ENCODE assay signal across 9 cellular contexts in genomic region chr5:52802272-52803011, GRCh38. TPM values are rescaled to one million over a fixed set of nuclear protein-coding genes. Genes with fewer than 3 reads are reported as not detected.
DNase-seq lines count a peak whose midpoint lies in the region; ATAC-seq, FAIRE-seq and TF ChIP-seq lines count a peak whose summit lies in the region.
"Had no signal": no experiment of that assay in that cellular context is flagged by ENCODE, and none has a peak within 500 bp of the region (broad histone marks: within the 10 kb centered on the region; RNA-seq: fewer than 3 reads in every experiment).

No MANE protein-coding gene starts in this region.

- DNase-seq in Caco-2 (no peak), MG63 (no peak), RKO (ENCODE audit: low spot score) (no peak), SW480 (ENCODE audit: low spot score) (no peak), GM12891 (ENCODE audit: insufficient read length, low spot score) (no peak)
- DNase-seq: activated effector memory CD4-positive, alpha-beta T cell treated with anti-CD3 and anti-CD28 coated beads, Interleukin-2, amount 50 U/mL, for 16 hours had no signal

- H3K27ac Mint-ChIP-seq in Caco-2 (ENCODE audit: unreplicated experiment), result no peak overlapping the region

- FAIRE-seq in GM12891 (lab: Jason Lieb, UNC), result no peak

- no peak overlapping the region for H3K27ac ChIP-seq in duodenal mucosa (ENCODE audit: low read depth, low read length)
- H3K27ac ChIP-seq in neutrophil, result peak overlapping the region; percentile 91

- no peaks in the 10 kb centered on the region for H3K9me3 ChIP-seq in Caco-2
- no peaks in the 10 kb centered on the region for H3K9me3 ChIP-seq in MG63
- no peaks in the 10 kb centered on the region for H3K9me3 ChIP-seq in duodenal mucosa (ENCODE audit: control insufficient read depth in 1 of 2, low read length in 2 of 2)
- H3K9me3 ChIP-seq in neutrophil, result no peaks in the 10 kb centered on the region

- peaks cover 25% of the 10 kb centered on the region for H3K4me1 ChIP-seq in Caco-2
- H3K4me1 ChIP-seq in duodenal mucosa (ENCODE audit: control insufficient read depth in 1 of 2, insufficient read depth in 2 of 2, low read length in 2 of 2), result peaks cover 55 to 59% of the 10 kb centered on the region in 2 donors
- H3K4me1 ChIP-seq in neutrophil (ENCODE audit: control insufficient read depth in 1 of 2, insufficient read depth in 1 of 2, low read depth in 1 of 2, low read length in 1 of 2), result peaks cover 85 to 86% of the 10 kb centered on the region in 2 experiments

- H3K9me3 Mint-ChIP-seq in Caco-2 (ENCODE audit: unreplicated experiment), result no peaks in the 10 kb centered on the region

- H3K36me3 Mint-ChIP-seq in Caco-2 (ENCODE audit: insufficient read depth, unreplicated experiment), result peaks cover 39% of the 10 kb centered on the region

- no peaks in the 10 kb centered on the region for H3K36me3 ChIP-seq in Caco-2 (ENCODE audit: control insufficient read depth, insufficient read depth, low read length)
- peaks cover 47% of the 10 kb centered on the region for H3K36me3 ChIP-seq in MG63
- no peaks in the 10 kb centered on the region for H3K36me3 ChIP-seq in duodenal mucosa (ENCODE audit: control insufficient read depth in 1 of 2, insufficient read depth in 2 of 2, low read length in 2 of 2)
- H3K36me3 ChIP-seq in neutrophil, result no peaks in the 10 kb centered on the region

- TF ChIP-seq CTCF in Caco-2 (IDR thresholded peaks at IDR 0.05; ENCODE audit: insufficient read depth in 1 of 2, low read depth in 1 of 2, low read length in 1 of 2, severe bottlenecking in 1 of 2, unreplicated experiment in 1 of 2), result no peak
- no peak for TF ChIP-seq CTCF in neutrophil (IDR thresholded peaks at IDR 0.05)

- H3K4me3 ChIP-seq in Caco-2 (ENCODE audit: low read depth, low read length) (no peak overlapping the region), MG63 (peak overlapping the region; percentile 82), duodenal mucosa (ENCODE audit: low read depth in 1 of 2, low read length in 2 of 2) (peak overlapping the region; percentile 95 to 96), neutrophil (ENCODE audit: low read depth in 1 of 2, low read length in 1 of 2) (peak overlapping the region in 1 of 2 experiments; percentile 80)

- no TSS peak for BruUV-seq in Caco-2 (replicated peaks; lab: Mats Ljungman, UMichigan)

- H3K4me1 Mint-ChIP-seq in Caco-2 (ENCODE audit: low read depth, unreplicated experiment), result peaks cover 29% of the 10 kb centered on the region

- CTCF ChIA-PET in Caco-2 (lab: Charles Lee), result no interaction called here

- TF ChIP-seq POLR2A in GM12891 (IDR thresholded peaks at IDR 0.05; ENCODE audit: low read depth, low read length), result no peak

- peak overlapping the region in 1 of 2 donors; percentile 88 for H3K9ac ChIP-seq in duodenal mucosa (ENCODE audit: low read depth in 1 of 2, low read length in 2 of 2)

- H3K27me3 ChIP-seq in Caco-2 (replicated peaks; ENCODE audit: control insufficient read depth, insufficient read depth, low read length), result no peaks in the 10 kb centered on the region
- no peaks in the 10 kb centered on the region for H3K27me3 ChIP-seq in MG63
- H3K27me3 ChIP-seq in duodenal mucosa (ENCODE audit: control insufficient read depth in 1 of 2, insufficient read depth in 2 of 2, low read length in 2 of 2), result no peaks in the 10 kb centered on the region
- no peaks in the 10 kb centered on the region for H3K27me3 ChIP-seq in neutrophil

- no peak for ATAC-seq in GM21529 (IDR thresholded peaks at IDR 0.05; ENCODE audit: unreplicated experiment)

- intact Hi-C loops in Caco-2 (cut with micrococcal nuclease; ENCODE audit: unreplicated experiment), result no loop called here

- POLR2A ChIA-PET in Caco-2 (lab: Charles Lee), result no interaction called here

- H3K27me3 Mint-ChIP-seq in Caco-2 (ENCODE audit: insufficient read depth, unreplicated experiment), result no peaks in the 10 kb centered on the region

- H3K4me3 Mint-ChIP-seq in Caco-2 (ENCODE audit: unreplicated experiment), result peak overlapping the region; percentile 92

TF ChIP-seq in GM12891, 5 proteins besides CTCF, POLR2A, EP300 and RAD21:
- no peak for TF ChIP-seq POLR2AphosphoS5 (IDR thresholded peaks at IDR 0.05; ENCODE audit: low read depth, low read length)
- no peak for TF ChIP-seq SPI1 (IDR thresholded peaks at IDR 0.05; ENCODE audit: low read depth, low read length)
- TF ChIP-seq PAX5 (IDR thresholded peaks at IDR 0.05; ENCODE audit: insufficient read depth, low read length, severe bottlenecking), result no peak
- TF ChIP-seq POU2F2 (IDR thresholded peaks at IDR 0.05; ENCODE audit: low read depth, low read length), result no peak
- no peak for TF ChIP-seq TAF1 (IDR thresholded peaks at IDR 0.05; ENCODE audit: low read depth, low read length)

RNA-seq across cellular contexts. Expression of gene ITGA1, which starts 14.7 kb away (rescaled TPM):
- 26.4 and 27.4 TPM in 2 replicates for total RNA-seq in Caco-2 (2022)
- 0.69 and 1.4 TPM in 2 replicates for total RNA-seq in MG63 (2014; rRNA removed; shearing (Covaris generic); ENCODE audit: low replicate concordance)
- polyA plus RNA-seq in GM12891 (2012; ENCODE audit: low read depth, missing spikeins), result 2.1 TPM

RNA-seq across cellular contexts. Expression of gene PELO, which starts 14.7 kb away (rescaled TPM):
- 25.9 and 26.7 TPM in 2 replicates for total RNA-seq in Caco-2 (2022)
- total RNA-seq in MG63 (2014; rRNA removed; shearing (Covaris generic); ENCODE audit: low replicate concordance), result 15.8 and 23.9 TPM in 2 replicates
- 6.0 TPM for polyA plus RNA-seq in GM12891 (2012; ENCODE audit: low read depth, missing spikeins)

Comparison
In these comparisons a context has a peak if more than half of its experiments do, and no peak if none do; other contexts are left out.
1. RNA of gene ITGA1, which starts 14.7 kb away (total RNA-seq): 26.4 to 27.4 TPM in Caco-2; 0.69 to 1.4 TPM in MG63; every median in the first group is over 10 times any median in the second.